In the genomic region with DNA sequence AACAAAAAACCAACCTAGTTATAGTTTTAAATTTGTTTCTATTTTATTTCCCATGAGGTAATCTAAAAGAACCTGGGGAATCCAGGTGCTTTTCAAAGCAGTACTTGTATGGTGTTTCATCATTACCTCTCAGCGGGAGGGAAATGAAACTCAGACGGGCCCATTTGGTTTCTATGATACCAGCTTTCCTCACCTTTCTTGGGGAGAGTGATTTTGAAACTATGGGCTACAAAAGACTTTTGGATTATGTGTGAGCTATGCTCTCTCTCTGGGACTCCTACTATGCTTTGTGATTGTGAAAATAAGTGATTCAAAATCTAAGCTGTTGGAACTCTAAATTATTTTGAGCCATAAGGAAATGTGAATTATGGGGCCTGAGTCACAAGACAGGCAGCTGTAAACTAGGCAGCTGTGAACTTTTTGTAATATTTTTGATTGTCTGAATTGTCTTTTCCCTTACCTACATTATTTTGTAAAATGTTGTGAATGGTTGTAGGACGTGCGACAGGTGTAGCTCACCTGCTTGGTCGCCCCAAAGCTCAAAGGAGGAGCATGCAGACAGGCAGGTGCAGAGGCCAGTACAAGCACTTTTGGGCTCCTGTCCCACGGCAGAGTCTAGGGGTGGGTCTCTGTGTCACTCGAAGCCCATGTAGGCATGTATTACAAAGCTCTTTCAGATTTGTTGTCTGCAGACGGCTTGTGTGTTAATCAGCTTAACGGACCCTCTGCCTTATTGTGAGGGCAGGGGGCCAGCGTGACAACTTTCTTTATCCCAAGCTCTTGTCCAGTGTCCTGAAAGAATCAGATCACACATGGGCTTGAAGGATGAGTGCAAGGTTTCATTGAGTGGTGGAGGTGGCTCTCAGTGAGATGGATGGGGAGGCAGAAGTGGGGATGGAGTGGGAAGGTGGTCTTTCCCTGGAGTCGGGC, we compare ENCODE assay signal across 8 cellular contexts.
A peak's percentile ranks its signal among the peaks of the same experiment; 100 is the strongest.
DNase-seq lines count a peak whose midpoint lies in the region; ATAC-seq and TF ChIP-seq lines count a peak whose summit lies in the region.

No MANE protein-coding gene starts in this region.

- no peak overlapping the region for H3K27ac ChIP-seq in OCI-LY7 (ENCODE audit: low read depth, low read length, poor library complexity, severe bottlenecking)

- no peaks in the 10 kb centered on the region for H3K4me1 ChIP-seq in OCI-LY7 (ENCODE audit: insufficient read depth, low read length, poor library complexity, severe bottlenecking)

- H3K27me3 Mint-ChIP-seq in activated CD8-positive, alpha-beta memory T cell treated with anti-CD3 and anti-CD28 coated beads, Interleukin-2, amount 10 ng/mL, durations not matched to agents 7 days and 5 days, result peaks cover 69% of the 10 kb centered on the region

- H3K27ac Mint-ChIP-seq in activated CD8-positive, alpha-beta memory T cell treated with anti-CD3 and anti-CD28 coated beads, Interleukin-2, amount 10 ng/mL, durations not matched to agents 7 days and 5 days, result no peak overlapping the region
- peak overlapping the region; percentile 12 for H3K27ac Mint-ChIP-seq in stimulated activated effector memory CD8-positive, alpha-beta T cell treated with anti-CD3 and anti-CD28 coated beads, Interleukin-12 subunit alpha, Interleukin-12 subunit beta, amount 100 ng/mL, for 72 hours

- intact Hi-C loops in OCI-LY7 (cut with micrococcal nuclease; ENCODE audit: unreplicated experiment), result loop anchor here (10.0 kb wide), 1 partner anchor 141 kb away; no protein-coding TSS in a partner anchor

- H4K20me1 ChIP-seq in OCI-LY7 (ENCODE audit: insufficient read depth, low read length), result no peaks in the 10 kb centered on the region

- DNase-seq in activated CD8-positive, alpha-beta memory T cell treated with anti-CD3 and anti-CD28 coated beads, Interleukin-2, amount 10 ng/mL, durations not matched to agents 7 days and 5 days, result no peak
- DNase-seq in activated CD8-positive, alpha-beta memory T cell treated with anti-CD3 and anti-CD28 coated beads, Interleukin-2, amount 50 U/mL, for 48 hours, result no peak
- DNase-seq in OCI-LY7 (ENCODE audit: low spot score), result peak; percentile 2
- no peak for DNase-seq in stimulated activated effector memory CD8-positive, alpha-beta T cell treated with anti-CD3 and anti-CD28 coated beads, Interleukin-12 subunit alpha, Interleukin-12 subunit beta, amount 100 ng/mL, for 72 hours (ENCODE audit: low spot score in 2 of 2)
- no peak for DNase-seq in mucosa of gallbladder (ENCODE audit: low spot score)
- no peak for DNase-seq in T1000 (lab: John Stamatoyannopoulos, UW)
- DNase-seq in NCI-H1105 treated with DMSO at 0.1 percent for 48 hours (lab: John Stamatoyannopoulos, UW), result no peak

- no peak overlapping the region for H3K4me3 Mint-ChIP-seq in activated CD8-positive, alpha-beta memory T cell treated with anti-CD3 and anti-CD28 coated beads, Interleukin-2, amount 10 ng/mL, durations not matched to agents 7 days and 5 days
- H3K4me3 Mint-ChIP-seq in stimulated activated effector memory CD8-positive, alpha-beta T cell treated with anti-CD3 and anti-CD28 coated beads, Interleukin-12 subunit alpha, Interleukin-12 subunit beta, amount 100 ng/mL, for 72 hours, result no peak overlapping the region

- peak; percentile 39 for ATAC-seq in activated CD8-positive, alpha-beta memory T cell treated with anti-CD3 and anti-CD28 coated beads, Interleukin-2, amount 10 ng/mL, durations not matched to agents 7 days and 5 days
- ATAC-seq in HG02884 (IDR thresholded peaks at IDR 0.05; ENCODE audit: unreplicated experiment), result peak; percentile 66
- peak; percentile 88 for ATAC-seq in stimulated activated effector memory CD8-positive, alpha-beta T cell treated with anti-CD3 and anti-CD28 coated beads, Interleukin-12 subunit alpha, Interleukin-12 subunit beta, amount 100 ng/mL, for 72 hours

- no peaks in the 10 kb centered on the region for H3K36me3 Mint-ChIP-seq in activated CD8-positive, alpha-beta memory T cell treated with anti-CD3 and anti-CD28 coated beads, Interleukin-2, amount 10 ng/mL, durations not matched to agents 7 days and 5 days
- H3K36me3 Mint-ChIP-seq in stimulated activated effector memory CD8-positive, alpha-beta T cell treated with anti-CD3 and anti-CD28 coated beads, Interleukin-12 subunit alpha, Interleukin-12 subunit beta, amount 100 ng/mL, for 72 hours, result no peaks in the 10 kb centered on the region

- POLR2A ChIA-PET in OCI-LY7 (lab: Charles Lee), result interaction anchor here (0.7 to 2.1 kb wide), 5 partner anchors 8 to 144 kb away, joined by 3 to 6 read pairs (median 3); no protein-coding TSS in a partner anchor

- H3K4me3 ChIP-seq in OCI-LY7 (ENCODE audit: low read depth, low read length, poor library complexity, severe bottlenecking), result no peak overlapping the region

- TF ChIP-seq CTCF in OCI-LY7 (conservative IDR thresholded peaks at IDR 0.05; ENCODE audit: low read length), result no peak

- H2AFZ ChIP-seq in OCI-LY7 (ENCODE audit: low read length), result no peak overlapping the region

- no peaks in the 10 kb centered on the region for H3K9me3 ChIP-seq in OCI-LY7 (ENCODE audit: low read length)

- peaks cover 28% of the 10 kb centered on the region for H3K4me1 Mint-ChIP-seq in activated CD8-positive, alpha-beta memory T cell treated with anti-CD3 and anti-CD28 coated beads, Interleukin-2, amount 10 ng/mL, durations not matched to agents 7 days and 5 days
- peaks cover 33% of the 10 kb centered on the region for H3K4me1 Mint-ChIP-seq in stimulated activated effector memory CD8-positive, alpha-beta T cell treated with anti-CD3 and anti-CD28 coated beads, Interleukin-12 subunit alpha, Interleukin-12 subunit beta, amount 100 ng/mL, for 72 hours

- no peaks in the 10 kb centered on the region for H3K9me2 ChIP-seq in OCI-LY7 (ENCODE audit: insufficient read depth, low read length)

- H3K79me2 ChIP-seq in OCI-LY7 (ENCODE audit: insufficient read depth, low read depth, low read length), result no peaks in the 10 kb centered on the region

- CTCF ChIA-PET in activated CD8-positive, alpha-beta memory T cell treated with anti-CD3 and anti-CD28 coated beads, Interleukin-2, amount 10 ng/mL, durations not matched to agents 7 days and 5 days (lab: Charles Lee), result interaction anchor here (0.8 kb wide), 1 partner anchor 139 kb away, joined by 3 read pairs; no protein-coding TSS in a partner anchor
- CTCF ChIA-PET in OCI-LY7 (lab: Charles Lee; ENCODE audit: unreplicated experiment), result interaction anchor here (0.6 to 1.1 kb wide), 2 partner anchors 143 to 602 kb away, joined by 3 read pairs; no protein-coding TSS in a partner anchor

- no peaks in the 10 kb centered on the region for H3K36me3 ChIP-seq in OCI-LY7 (ENCODE audit: insufficient read depth, low read length)

- H3K9me3 Mint-ChIP-seq in activated CD8-positive, alpha-beta memory T cell treated with anti-CD3 and anti-CD28 coated beads, Interleukin-2, amount 10 ng/mL, durations not matched to agents 7 days and 5 days (ENCODE audit: low read depth), result no peaks in the 10 kb centered on the region
- H3K9me3 Mint-ChIP-seq in stimulated activated effector memory CD8-positive, alpha-beta T cell treated with anti-CD3 and anti-CD28 coated beads, Interleukin-12 subunit alpha, Interleukin-12 subunit beta, amount 100 ng/mL, for 72 hours, result no peaks in the 10 kb centered on the region

- H3K4me2 ChIP-seq in OCI-LY7 (ENCODE audit: low read length), result no peak overlapping the region

- no TSS peak for BruUV-seq in OCI-LY7 (replicated peaks; lab: Mats Ljungman, UMichigan)
